In genomic region chr12:1739368-1739767, GRCh38 we compare ENCODE assay signal across 24 cellular contexts.
"Had no signal": no experiment of that assay in that cellular context is flagged by ENCODE, and none has a peak within 500 bp of the region (broad histone marks: within the 10 kb centered on the region; RNA-seq: fewer than 3 reads in every experiment).

No MANE protein-coding gene starts in this region.

- H3K27ac ChIP-seq: adrenal gland, Peyer's patch, RWPE1, SJCRH30 had no signal

- H3K9ac ChIP-seq: SK-N-SH had no signal

- H3K4me2 ChIP-seq: SK-N-SH had no signal

- ATAC-seq: activated T-cell treated with anti-CD3 and anti-CD28 coated beads, Interleukin-2, amount 50 U/mL, for 72 hours had no signal

- DNase-seq: activated CD4-positive, alpha-beta memory T cell treated with anti-CD3 and anti-CD28 coated beads, Interleukin-2, amount 10 ng/mL, durations not matched to agents 7 days and 5 days; activated CD4-positive, alpha-beta T cell treated with anti-CD3 and anti-CD28 coated beads, Interleukin-2, amount 10 ng/mL, durations not matched to agents 7 days and 5 days; activated CD4-positive, CD25-positive, alpha-beta regulatory T cell; activated gamma-delta T cell treated with Interleukin-2 at 50 U/mL for 16 hours; activated naive CD4-positive, alpha-beta T cell treated with anti-CD3 and anti-CD28 coated beads, Interleukin-2, amount 50 U/mL, for 16 hours; activated naive CD8-positive, alpha-beta T cell treated with anti-CD3 and anti-CD28 coated beads, Interleukin-2, amount 10 ng/mL, durations not matched to agents 7 days and 5 days; activated T-cell treated with anti-CD3 and anti-CD28 coated beads for 4 hours; activated T-cell treated with anti-CD3 and anti-CD28 coated beads, Interleukin-2, amount 50 U/mL, for 72 hours; adrenal gland; anterior cingulate cortex; MG63; NCI-H1105; NCI-H1436 treated with DMSO at 0.1 percent for 48 hours; NCI-H187; NCI-H2081; NCI-H510A treated with DMSO at 0.1 percent for 48 hours; Peyer's patch; Right ventricle myocardium superior; SJCRH30; SK-N-SH; T-helper 9 cell had no signal

- H3K36me3 ChIP-seq: adrenal gland, Peyer's patch had no signal

- H3K4me3 ChIP-seq: adrenal gland, MG63, Peyer's patch, SJCRH30 had no signal

- H3K9me3 ChIP-seq: adrenal gland, MG63, Peyer's patch, SJCRH30, SK-N-SH had no signal

- H3K27me3 Mint-ChIP-seq: activated CD4-positive, alpha-beta memory T cell treated with anti-CD3 and anti-CD28 coated beads, Interleukin-2, amount 10 ng/mL, durations not matched to agents 7 days and 5 days; activated CD4-positive, alpha-beta T cell treated with anti-CD3 and anti-CD28 coated beads, Interleukin-2, amount 10 ng/mL, durations not matched to agents 7 days and 5 days; activated naive CD8-positive, alpha-beta T cell treated with anti-CD3 and anti-CD28 coated beads, Interleukin-2, amount 10 ng/mL, durations not matched to agents 7 days and 5 days had no signal

- H3K4me1 Mint-ChIP-seq: activated CD4-positive, alpha-beta memory T cell treated with anti-CD3 and anti-CD28 coated beads, Interleukin-2, amount 10 ng/mL, durations not matched to agents 7 days and 5 days had no signal

- H3K9me2 ChIP-seq: SK-N-SH had no signal

- H3K27ac Mint-ChIP-seq: activated CD4-positive, alpha-beta memory T cell treated with anti-CD3 and anti-CD28 coated beads, Interleukin-2, amount 10 ng/mL, durations not matched to agents 7 days and 5 days; activated CD4-positive, alpha-beta T cell treated with anti-CD3 and anti-CD28 coated beads, Interleukin-2, amount 10 ng/mL, durations not matched to agents 7 days and 5 days; activated naive CD8-positive, alpha-beta T cell treated with anti-CD3 and anti-CD28 coated beads, Interleukin-2, amount 10 ng/mL, durations not matched to agents 7 days and 5 days; activated T-cell treated with anti-CD3 and anti-CD28 coated beads, Interleukin-2, amount 50 U/mL, for 72 hours; activated T-helper 2 cell treated with anti-CD3 and anti-CD28 coated beads, Interferon-gamma antibody, Interleukin-2, Interleukin-4, amounts not matched to agents 10 μg/mL and 5 μg/mL and 100 μg/mL, durations not matched to agents 14 hours and 24 hours and 36 hours; T-helper 1 cell treated with Interleukin-12 subunit alpha and Interleukin-12 subunit beta and Interleukin-4 antibody, amounts not matched to agents 30 μg/mL and 1 μg/mL, for 36 hours had no signal

- H3K27me3 ChIP-seq: adrenal gland, MG63, Peyer's patch, SJCRH30 had no signal

- H3K4me3 Mint-ChIP-seq: activated CD4-positive, alpha-beta memory T cell treated with anti-CD3 and anti-CD28 coated beads, Interleukin-2, amount 10 ng/mL, durations not matched to agents 7 days and 5 days; activated CD4-positive, alpha-beta T cell treated with anti-CD3 and anti-CD28 coated beads, Interleukin-2, amount 10 ng/mL, durations not matched to agents 7 days and 5 days; activated naive CD8-positive, alpha-beta T cell treated with anti-CD3 and anti-CD28 coated beads, Interleukin-2, amount 10 ng/mL, durations not matched to agents 7 days and 5 days; activated T-cell treated with anti-CD3 and anti-CD28 coated beads, Interleukin-2, amount 50 U/mL, for 72 hours; T-helper 1 cell treated with Interleukin-12 subunit alpha and Interleukin-12 subunit beta and Interleukin-4 antibody, amounts not matched to agents 30 μg/mL and 1 μg/mL, for 36 hours had no signal

- H3K9me3 Mint-ChIP-seq: activated CD4-positive, alpha-beta memory T cell treated with anti-CD3 and anti-CD28 coated beads, Interleukin-2, amount 10 ng/mL, durations not matched to agents 7 days and 5 days; activated CD4-positive, alpha-beta T cell treated with anti-CD3 and anti-CD28 coated beads, Interleukin-2, amount 10 ng/mL, durations not matched to agents 7 days and 5 days; activated naive CD8-positive, alpha-beta T cell treated with anti-CD3 and anti-CD28 coated beads, Interleukin-2, amount 10 ng/mL, durations not matched to agents 7 days and 5 days; activated T-cell treated with anti-CD3 and anti-CD28 coated beads, Interleukin-2, amount 50 U/mL, for 72 hours; activated T-helper 2 cell treated with anti-CD3 and anti-CD28 coated beads, Interferon-gamma antibody, Interleukin-2, Interleukin-4, amounts not matched to agents 10 μg/mL and 5 μg/mL and 100 μg/mL, durations not matched to agents 14 hours and 24 hours and 36 hours; T-helper 1 cell treated with Interleukin-12 subunit alpha and Interleukin-12 subunit beta and Interleukin-4 antibody, amounts not matched to agents 30 μg/mL and 1 μg/mL, for 36 hours had no signal

- H3K4me1 ChIP-seq: SJCRH30 had no signal
